Comparison of ENCODE assay signal across 11 cellular contexts in genomic region chr1:198497326-198498220, GRCh38. TPM values are rescaled to one million over a fixed set of nuclear protein-coding genes. Genes with fewer than 3 reads are reported as not detected.
DNase-seq lines count a peak whose midpoint lies in the region; ATAC-seq and TF ChIP-seq lines count a peak whose summit lies in the region.
"Had no signal": no experiment of that assay in that cellular context is flagged by ENCODE, and none has a peak within 500 bp of the region (broad histone marks: within the 10 kb centered on the region; RNA-seq: fewer than 3 reads in every experiment).

No MANE protein-coding gene starts in this region.

- no peak for TF ChIP-seq POLR2A in GM18505 (IDR thresholded peaks at IDR 0.05; ENCODE audit: borderline replicate concordance, extremely low read depth, insufficient read depth, insufficient read length)

- H3K4me3 Mint-ChIP-seq in glutamatergic neuron (ENCODE audit: unreplicated experiment): no peak overlapping the region

- no peaks in the 10 kb centered on the region for H3K9me3 Mint-ChIP-seq in glutamatergic neuron (ENCODE audit: unreplicated experiment)

- H3K4me3 ChIP-seq in right atrium auricular region: no peak overlapping the region
- H3K4me3 ChIP-seq in SJSA1: no peak overlapping the region
- no peak overlapping the region for H3K4me3 ChIP-seq in aorta (ENCODE audit: low read length in 2 of 2)

- no peaks in the 10 kb centered on the region for H3K27me3 Mint-ChIP-seq in glutamatergic neuron (ENCODE audit: unreplicated experiment)
- H3K27me3 Mint-ChIP-seq: CD4-positive, CD25-positive, alpha-beta regulatory T cell had no signal

- intact Hi-C loops in left ventricle myocardium superior (cut with micrococcal nuclease): no loop called here
- intact Hi-C loops in aorta (cut with DNase I): no loop called here

- no peaks in the 10 kb centered on the region for H3K36me3 Mint-ChIP-seq in glutamatergic neuron (ENCODE audit: unreplicated experiment)

- no peaks in the 10 kb centered on the region for H3K4me1 Mint-ChIP-seq in glutamatergic neuron (ENCODE audit: low read depth, unreplicated experiment)

- H3K4me1 ChIP-seq in right atrium auricular region (no peaks in the 10 kb centered on the region), SJSA1 (replicated peaks) (peaks cover 55% of the 10 kb centered on the region), aorta (ENCODE audit: control insufficient read depth in 1 of 2, insufficient read depth in 2 of 2, low read length in 2 of 2) (no peaks in the 10 kb centered on the region)

- H3K9me3 ChIP-seq in right atrium auricular region (no peaks in the 10 kb centered on the region), SJSA1 (replicated peaks) (no peaks in the 10 kb centered on the region), aorta (ENCODE audit: control insufficient read depth, low read length) (no peaks in the 10 kb centered on the region)

- no peaks in the 10 kb centered on the region for H3K27me3 ChIP-seq in right atrium auricular region
- H3K27me3 ChIP-seq in SJSA1 (replicated peaks): no peaks in the 10 kb centered on the region
- no peaks in the 10 kb centered on the region for H3K27me3 ChIP-seq in aorta (ENCODE audit: control insufficient read depth in 1 of 2, insufficient read depth in 2 of 2, low read length in 1 of 2)

- ATAC-seq in left ventricle myocardium superior (peak; percentile 31), aorta (ENCODE audit: low FRiP score) (no peak), GM18505 (IDR thresholded peaks at IDR 0.05; ENCODE audit: unreplicated experiment) (no peak)

- DNase-seq in left ventricle myocardium superior (no peak), right atrium auricular region (ENCODE audit: low spot score) (no peak), SJSA1 (ENCODE audit: low read depth in 1 of 2, low spot score in 2 of 2) (peak in 1 of 2 experiments; percentile 62), hippocampal formation (lab: John Stamatoyannopoulos, UW) (peak; percentile 23 to 35), glutamatergic neuron (no peak), cerebellar nuclear complex (lab: John Stamatoyannopoulos, UW) (no peak), aorta (no peak)

- H3K27ac ChIP-seq in right atrium auricular region (no peak overlapping the region), SJSA1 (peak overlapping the region; percentile 83), aorta (ENCODE audit: low read depth in 1 of 2, low read length in 2 of 2) (no peak overlapping the region)
- H3K27ac ChIP-seq: KMS-11, VCaP had no signal

- H3K36me3 ChIP-seq in right atrium auricular region (no peaks in the 10 kb centered on the region), SJSA1 (no peaks in the 10 kb centered on the region), aorta (ENCODE audit: control insufficient read depth in 1 of 2, insufficient read depth in 2 of 2, low read length in 1 of 2) (no peaks in the 10 kb centered on the region)

- TF ChIP-seq CTCF in right atrium auricular region (IDR thresholded peaks at IDR 0.05) (no peak), glutamatergic neuron (IDR thresholded peaks at IDR 0.05; ENCODE audit: partially characterized antibody, unreplicated experiment) (no peak)

- WGBS in aorta, 2 donors: 48 to 49% methylated on average over 3 of the region's 3 CpGs

- H3K27ac Mint-ChIP-seq in glutamatergic neuron (ENCODE audit: unreplicated experiment): no peak overlapping the region

RNA-seq across cellular contexts. Expression of gene ATP6V1G3, which starts 42.9 kb away (rescaled TPM):
- total RNA-seq in left ventricle myocardium superior (not detected), right atrium auricular region (not detected), glutamatergic neuron (ENCODE audit: unreplicated experiment) (not detected), aorta (not detected)
- total RNA-seq in SJSA1 (2014; rRNA removed; shearing (Covaris generic)): not detected in 2 replicates
- polyA plus RNA-seq in aorta: not detected
- total RNA-seq: CD4-positive, CD25-positive, alpha-beta regulatory T cell had no signal

Comparison
In these comparisons a context has a peak if more than half of its experiments do, and no peak if none do; other contexts are left out.
1. DNase-seq: peak in hippocampal formation (2 of 2); none in left ventricle myocardium superior (single experiment), right atrium auricular region (single experiment), glutamatergic neuron (single experiment), cerebellar nuclear complex (0 of 2) and aorta (0 of 2).